ENCODE assay signal across 15 cellular contexts in genomic region chr9:133252301-133252776, GRCh38. TPM values are rescaled to one million over a fixed set of nuclear protein-coding genes. Genes with fewer than 3 reads are reported as not detected.
DNase-seq lines count a peak whose midpoint lies in the region; ATAC-seq and TF ChIP-seq lines count a peak whose summit lies in the region.
"Had no signal": no experiment of that assay in that cellular context is flagged by ENCODE, and none has a peak within 500 bp of the region (broad histone marks: within the 10 kb centered on the region; RNA-seq: fewer than 3 reads in every experiment).

No MANE protein-coding gene starts in this region.

- no peaks in the 10 kb centered on the region for H3K27me3 ChIP-seq in breast epithelium
- H3K27me3 ChIP-seq in left lung = no peaks in the 10 kb centered on the region
- H3K27me3 ChIP-seq in transverse colon = no peaks in the 10 kb centered on the region

- peak; percentile 50 for TF ChIP-seq EP300 in transverse colon (IDR thresholded peaks at IDR 0.05; ENCODE audit: low read depth)

- intact Hi-C loops in breast epithelium (cut with DNase I; ENCODE audit: low total_unique reads) = no loop called here
- intact Hi-C loops in left lung (cut with DNase I) = no loop called here
- intact Hi-C loops in transverse colon (cut with DNase I; ENCODE audit: low total_unique reads) = no loop called here

- no peaks in the 10 kb centered on the region for H3K4me1 ChIP-seq in breast epithelium
- H3K4me1 ChIP-seq in left lung = peaks cover 0 to 6% of the 10 kb centered on the region in 2 donors
- peaks cover 6 to 46% (median 30%) of the 10 kb centered on the region in 4 donors for H3K4me1 ChIP-seq in transverse colon

- 29% methylated on average over 10 of the region's 10 CpGs; no CpG with 5 or more reads in 1 of the 2 donors for WGBS in transverse colon (ENCODE audit: low coverage in 1 of 2), 2 donors

- peak overlapping the region in 2 of 3 donors; percentile 1 to 8 for H3K4me3 ChIP-seq in breast epithelium
- peak overlapping the region; percentile 8 to 35 for H3K4me3 ChIP-seq in left lung
- peak overlapping the region in 2 of 4 donors; percentile 8 to 21 for H3K4me3 ChIP-seq in transverse colon

- no peaks in the 10 kb centered on the region for H3K36me3 ChIP-seq in breast epithelium
- no peaks in the 10 kb centered on the region for H3K36me3 ChIP-seq in left lung
- no peaks in the 10 kb centered on the region for H3K36me3 ChIP-seq in transverse colon

- H3K27ac ChIP-seq in breast epithelium = peak overlapping the region in 1 of 2 donors; percentile 75
- H3K27ac ChIP-seq in left lung = peak overlapping the region; percentile 73 to 82
- peak overlapping the region; percentile 87 to 92 (median 88) for H3K27ac ChIP-seq in transverse colon
- H3K27ac ChIP-seq: 22Rv1 had no signal

- in situ Hi-C loops in transverse colon (cut with MboI; ENCODE audit: low pct_ligation_motif_present in 1 of 4, low pct_unique_long_range_greater_than_20kb in 1 of 4, low sequenced_read_pairs in 3 of 4) = no loop called here

- no peaks in the 10 kb centered on the region for H3K9me3 ChIP-seq in breast epithelium
- no peaks in the 10 kb centered on the region for H3K9me3 ChIP-seq in left lung
- H3K9me3 ChIP-seq in transverse colon = no peaks in the 10 kb centered on the region

- ATAC-seq in left lung = peak; percentile 94

- DNase-seq in DMS153 (lab: John Stamatoyannopoulos, UW) (peak; percentile 17), DMS153 treated with DMSO at 0.1 percent for 48 hours (lab: John Stamatoyannopoulos, UW; ENCODE audit: unreplicated experiment) (no peak), breast epithelium (ENCODE audit: low spot score in 2 of 2) (no peak), left lung (peak; percentile 85 to 89), transverse colon (peak; percentile 91), CD1c-positive myeloid dendritic cell (ENCODE audit: extremely low spot score) (no peak)
- no peak for DNase-seq in activated CD8-positive, alpha-beta memory T cell treated with anti-CD3 and anti-CD28 coated beads for 24 hours
- DNase-seq in activated CD4-positive, alpha-beta T cell treated with anti-CD3 and anti-CD28 coated beads, Interleukin-2, amount 50 U/mL, for 48 hours = no peak
- DNase-seq: activated CD8-positive, alpha-beta memory T cell treated with anti-CD3 and anti-CD28 coated beads, Interleukin-2, amount 10 ng/mL, durations not matched to agents 7 days and 5 days; amygdala; naive B cell; stimulated activated CD4-positive, alpha-beta T cell treated with anti-CD3 and anti-CD28 coated beads, Interleukin-12 subunit alpha, Interleukin-12 subunit beta, amount 100 ng/mL, for 4 hours; stimulated activated CD8-positive, alpha-beta memory T cell treated with anti-CD3 and anti-CD28 coated beads, Interleukin-4, amount 100 ng/mL, for 48 hours; T1000 had no signal

- TF ChIP-seq CTCF in breast epithelium (IDR thresholded peaks at IDR 0.05) (no peak), left lung (IDR thresholded peaks at IDR 0.05) (no peak), transverse colon (IDR thresholded peaks at IDR 0.05) (peak in 1 of 5 experiments; percentile 43)

- TF ChIP-seq POLR2A in breast epithelium (IDR thresholded peaks at IDR 0.05) = no peak
- peak; percentile 64 for TF ChIP-seq POLR2A in transverse colon (IDR thresholded peaks at IDR 0.05)

RNA-seq across cellular contexts. Expression of gene ABO, which starts 22.7 kb away (rescaled TPM):
- total RNA-seq in breast epithelium (1 to 10 TPM; 1.1 to 3.9 (median 2.8) TPM), left lung (1 to 10 TPM; 5.7 to 7.9 TPM), transverse colon (100 to 1,000 TPM in 3 of 4 donors, 10 to 100 TPM in 1; 77.4 to 199 (median 141) TPM)
- total RNA-seq: activated CD8-positive, alpha-beta memory T cell treated with anti-CD3 and anti-CD28 coated beads, Interleukin-2, amount 10 ng/mL, durations not matched to agents 7 days and 5 days had no signal

RNA-seq across cellular contexts. Expression of gene OBP2B, which starts 43.3 kb away (rescaled TPM):
- total RNA-seq in breast epithelium = under 1 TPM in 2 of 3 donors, not detected in 1; 0.88 to 0.98 TPM
- not detected for total RNA-seq in left lung
- not detected for total RNA-seq in transverse colon
- total RNA-seq: activated CD8-positive, alpha-beta memory T cell treated with anti-CD3 and anti-CD28 coated beads, Interleukin-2, amount 10 ng/mL, durations not matched to agents 7 days and 5 days had no signal

Comparison
In these comparisons a context has a peak if more than half of its experiments do, and no peak if none do; other contexts are left out.
1. DNase-seq: peak in DMS153 (single experiment), left lung (2 of 2) and transverse colon (single experiment); none in DMS153 treated with DMSO at 0.1 percent for 48 hours (single experiment), breast epithelium (0 of 2), CD1c-positive myeloid dendritic cell (single experiment), activated CD8-positive, alpha-beta memory T cell treated with anti-CD3 and anti-CD28 coated beads for 24 hours (single experiment) and activated CD4-positive, alpha-beta T cell treated with anti-CD3 and anti-CD28 coated beads, Interleukin-2, amount 50 U/mL, for 48 hours (0 of 2).
2. RNA of gene ABO, which starts 22.7 kb away (total RNA-seq): 77.4 to 199 TPM in transverse colon; 5.7 to 7.9 TPM in left lung and 1.1 to 3.9 TPM in breast epithelium; every median in the first group is over 4 times any median in the second.